ENCODE assay signal across 27 cellular contexts in genomic region chr19:33703438-33703750, GRCh38.
"Had no signal": no experiment of that assay in that cellular context is flagged by ENCODE, and none has a peak within 500 bp of the region (broad histone marks: within the 10 kb centered on the region; RNA-seq: fewer than 3 reads in every experiment).

No MANE protein-coding gene starts in this region.

- H3K4me3 ChIP-seq: adrenal gland, ascending aorta, body of pancreas, SJCRH30 had no signal

- H3K36me3 ChIP-seq: adrenal gland, ascending aorta, SJCRH30 had no signal

- H3K4me3 Mint-ChIP-seq: activated CD4-positive, alpha-beta memory T cell treated with anti-CD3 and anti-CD28 coated beads, Interleukin-2, amount 10 ng/mL, durations not matched to agents 7 days and 5 days; activated CD4-positive, alpha-beta T cell treated with anti-CD3 and anti-CD28 coated beads for 36 hours; activated naive CD8-positive, alpha-beta T cell treated with anti-CD3 and anti-CD28 coated beads, Interleukin-2, amount 10 ng/mL, durations not matched to agents 7 days and 5 days; activated T-helper 17 cell treated with anti-CD3 and anti-CD28 coated beads, Interleukin-2, amount 50 U/mL, for 72 hours; central memory CD8-positive, alpha-beta T cell; T-helper 17 cell had no signal

- H3K9me3 ChIP-seq: adrenal gland, ascending aorta, body of pancreas, SJCRH30 had no signal

- H3K27me3 ChIP-seq: ascending aorta, body of pancreas, SJCRH30 had no signal

- H3K27ac ChIP-seq: adrenal gland, ascending aorta, body of pancreas, SJCRH30 had no signal

- DNase-seq: activated CD4-positive, alpha-beta memory T cell treated with anti-CD3 and anti-CD28 coated beads, Interleukin-2, amount 10 ng/mL, durations not matched to agents 7 days and 5 days; activated CD4-positive, alpha-beta T cell treated with anti-CD3 and anti-CD28 coated beads for 36 hours; activated CD4-positive, alpha-beta T cell treated with anti-CD3 and anti-CD28 coated beads, Interleukin-2, amount 50 U/mL, for 1 hour; activated naive CD4-positive, alpha-beta T cell treated with anti-CD3 and anti-CD28 coated beads, Interleukin-2, amount 50 U/mL, for 16 hours; activated naive CD8-positive, alpha-beta T cell treated with anti-CD3 and anti-CD28 coated beads, Interleukin-2, amount 10 ng/mL, durations not matched to agents 7 days and 5 days; activated T-cell treated with anti-CD3 and anti-CD28 coated beads for 4 hours; activated T-cell treated with anti-CD3 and anti-CD28 coated beads, Interleukin-2, amount 50 U/mL, for 48 hours; adrenal gland; body of pancreas; KG1; MV-4-11; NCI-H1092 treated with DMSO at 0.1 percent for 48 hours; NCI-H1417 treated with DMSO at 0.1 percent for 48 hours; NCI-H1694; NCI-H2029; NCI-H2107; NCI-H2171 treated with DMSO at 0.1 percent for 48 hours; NCI-H226; NCI-H526; NCI-H82; Right ventricle myocardium superior; SJCRH30; T-helper 17 cell; T-helper 9 cell had no signal

- H3K27me3 Mint-ChIP-seq: activated CD4-positive, alpha-beta T cell treated with anti-CD3 and anti-CD28 coated beads for 36 hours; activated naive CD8-positive, alpha-beta T cell treated with anti-CD3 and anti-CD28 coated beads, Interleukin-2, amount 10 ng/mL, durations not matched to agents 7 days and 5 days had no signal

- H3K27ac Mint-ChIP-seq: activated CD4-positive, alpha-beta memory T cell treated with anti-CD3 and anti-CD28 coated beads, Interleukin-2, amount 10 ng/mL, durations not matched to agents 7 days and 5 days; activated CD4-positive, alpha-beta T cell treated with anti-CD3 and anti-CD28 coated beads for 36 hours; activated naive CD8-positive, alpha-beta T cell treated with anti-CD3 and anti-CD28 coated beads, Interleukin-2, amount 10 ng/mL, durations not matched to agents 7 days and 5 days; activated T-helper 17 cell treated with anti-CD3 and anti-CD28 coated beads, Interleukin-2, amount 50 U/mL, for 72 hours; T-helper 17 cell had no signal

- ATAC-seq: activated CD4-positive, alpha-beta T cell treated with anti-CD3 and anti-CD28 coated beads for 36 hours; activated T-helper 17 cell treated with anti-CD3 and anti-CD28 coated beads, Interleukin-2, amount 50 U/mL, for 72 hours; body of pancreas; T-helper 17 cell had no signal

- H3K4me1 ChIP-seq: adrenal gland, ascending aorta, body of pancreas, SJCRH30 had no signal

- H3K36me3 Mint-ChIP-seq: activated naive CD8-positive, alpha-beta T cell treated with anti-CD3 and anti-CD28 coated beads, Interleukin-2, amount 10 ng/mL, durations not matched to agents 7 days and 5 days had no signal

- H3K9me3 Mint-ChIP-seq: activated CD4-positive, alpha-beta memory T cell treated with anti-CD3 and anti-CD28 coated beads, Interleukin-2, amount 10 ng/mL, durations not matched to agents 7 days and 5 days; activated naive CD8-positive, alpha-beta T cell treated with anti-CD3 and anti-CD28 coated beads, Interleukin-2, amount 10 ng/mL, durations not matched to agents 7 days and 5 days; activated T-helper 17 cell treated with anti-CD3 and anti-CD28 coated beads, Interleukin-2, amount 50 U/mL, for 72 hours; central memory CD8-positive, alpha-beta T cell had no signal

- H3K4me1 Mint-ChIP-seq: activated CD4-positive, alpha-beta memory T cell treated with anti-CD3 and anti-CD28 coated beads, Interleukin-2, amount 10 ng/mL, durations not matched to agents 7 days and 5 days; activated CD4-positive, alpha-beta T cell treated with anti-CD3 and anti-CD28 coated beads for 36 hours; activated naive CD8-positive, alpha-beta T cell treated with anti-CD3 and anti-CD28 coated beads, Interleukin-2, amount 10 ng/mL, durations not matched to agents 7 days and 5 days; activated T-helper 17 cell treated with anti-CD3 and anti-CD28 coated beads, Interleukin-2, amount 50 U/mL, for 72 hours; central memory CD8-positive, alpha-beta T cell had no signal
